ENCODE assay signal across 30 cellular contexts in genomic region chr6:34961574-34961973, GRCh38.
DNase-seq lines count a peak whose midpoint lies in the region; ATAC-seq, FAIRE-seq and TF ChIP-seq lines count a peak whose summit lies in the region.
"Had no signal": no experiment of that assay in that cellular context is flagged by ENCODE, and none has a peak within 500 bp of the region (broad histone marks: within the 10 kb centered on the region; RNA-seq: fewer than 3 reads in every experiment).

No MANE protein-coding gene starts in this region.

- H3K4me1 ChIP-seq in OCI-LY3 (ENCODE audit: low read length), result peaks cover 14% of the 10 kb centered on the region
- H3K4me1 ChIP-seq in lung (ENCODE audit: control insufficient read depth in 2 of 2, insufficient read depth in 2 of 2, low read length in 2 of 2), result peaks cover 8 to 36% of the 10 kb centered on the region in 2 donors
- H3K4me1 ChIP-seq in skeletal muscle tissue (ENCODE audit: control insufficient read depth in 3 of 3, insufficient read depth in 3 of 3, low read length in 3 of 3), result peaks cover 13 to 24% (median 20%) of the 10 kb centered on the region in 3 donors
- no peaks in the 10 kb centered on the region for H3K4me1 ChIP-seq in small intestine (ENCODE audit: control insufficient read depth in 2 of 2, insufficient read depth in 1 of 2, low read depth in 1 of 2, low read length in 1 of 2)

- H3K27ac Mint-ChIP-seq in CD4-positive, alpha-beta T cell, result peak overlapping the region; percentile 35
- H3K27ac Mint-ChIP-seq: activated naive CD4-positive, alpha-beta T cell treated with anti-CD3 and anti-CD28 coated beads for 36 hours; IgD-negative memory B cell; stimulated activated memory B cell treated with anti-CD40 and anti-IgM and Interleukin-4, amounts not matched to agents 10 μg/mL and 1 μg/mL and 100 μg/mL, for 72 hours had no signal

- peaks cover 5% of the 10 kb centered on the region for H3K4me1 Mint-ChIP-seq in CD4-positive, alpha-beta T cell (ENCODE audit: low read depth)

- H2AFZ ChIP-seq in OCI-LY3 (ENCODE audit: low read depth, low read length), result no peak overlapping the region

- H3K9me3 Mint-ChIP-seq in CD4-positive, alpha-beta T cell, result no peaks in the 10 kb centered on the region
- H3K9me3 Mint-ChIP-seq: activated naive CD4-positive, alpha-beta T cell treated with anti-CD3 and anti-CD28 coated beads for 36 hours; CD14-positive monocyte; IgD-negative memory B cell; memory B cell; stimulated activated memory B cell treated with anti-CD40 and anti-IgM and Interleukin-4, amounts not matched to agents 10 μg/mL and 1 μg/mL and 100 μg/mL, for 72 hours had no signal

- H3K36me3 ChIP-seq in OCI-LY3 (replicated peaks; ENCODE audit: low read depth, low read length) (no peaks in the 10 kb centered on the region), lung (ENCODE audit: control insufficient read depth in 2 of 2, insufficient read depth in 2 of 2, low read length in 2 of 2) (no peaks in the 10 kb centered on the region), skeletal muscle tissue (ENCODE audit: control insufficient read depth in 3 of 3, insufficient read depth in 3 of 3, low read length in 3 of 3) (no peaks in the 10 kb centered on the region), small intestine (ENCODE audit: control insufficient read depth in 2 of 2, insufficient read depth in 2 of 2, low read length in 2 of 2) (no peaks in the 10 kb centered on the region)

- H3K4me3 Mint-ChIP-seq in CD4-positive, alpha-beta T cell, result no peak overlapping the region
- H3K4me3 Mint-ChIP-seq: activated naive CD4-positive, alpha-beta T cell treated with anti-CD3 and anti-CD28 coated beads for 36 hours; CD14-positive monocyte; IgD-negative memory B cell; memory B cell; stimulated activated memory B cell treated with anti-CD40 and anti-IgM and Interleukin-4, amounts not matched to agents 10 μg/mL and 1 μg/mL and 100 μg/mL, for 72 hours had no signal

- ATAC-seq in CD4-positive, alpha-beta T cell (ENCODE audit: poor library complexity), result no peak
- ATAC-seq in lung (ENCODE audit: insufficient read depth, low FRiP score), result no peak
- ATAC-seq: stimulated activated memory B cell treated with anti-CD40 and anti-IgM and Interleukin-4, amounts not matched to agents 10 μg/mL and 1 μg/mL and 100 μg/mL, for 72 hours had no signal

- peak overlapping the region; percentile 20 for H3K4me3 ChIP-seq in OCI-LY3 (ENCODE audit: low read length)
- no peak overlapping the region for H3K4me3 ChIP-seq in lung
- no peak overlapping the region for H3K4me3 ChIP-seq in skeletal muscle tissue (ENCODE audit: low read length in 3 of 3)
- no peak overlapping the region for H3K4me3 ChIP-seq in small intestine (ENCODE audit: low read depth in 1 of 2, low read length in 2 of 2)
- H3K4me3 ChIP-seq: testis had no signal

- H3K27ac ChIP-seq in CD4-positive, alpha-beta T cell (ENCODE audit: low read depth, low read length), result no peak overlapping the region
- H3K27ac ChIP-seq in OCI-LY3 (ENCODE audit: low read length) (peak overlapping the region; percentile 19; the same call in 1 of the 2 replicates), lung (ENCODE audit: low read depth in 1 of 2, low read length in 1 of 2) (peak overlapping the region; percentile 5 to 38), skeletal muscle tissue (ENCODE audit: low read depth, low read length) (peak overlapping the region; percentile 42), small intestine (ENCODE audit: low read depth in 1 of 2, low read length in 1 of 2) (no peak overlapping the region)
- H3K27ac ChIP-seq: epithelial cell of prostate had no signal

- H3K27me3 Mint-ChIP-seq in CD4-positive, alpha-beta T cell, result no peaks in the 10 kb centered on the region
- H3K27me3 Mint-ChIP-seq: IgD-negative memory B cell; memory B cell; stimulated activated memory B cell treated with anti-CD40 and anti-IgM and Interleukin-4, amounts not matched to agents 10 μg/mL and 1 μg/mL and 100 μg/mL, for 72 hours had no signal

- no peaks in the 10 kb centered on the region for H3K27me3 ChIP-seq in CD4-positive, alpha-beta T cell (ENCODE audit: control insufficient read depth, insufficient read depth, low read length)
- H3K27me3 ChIP-seq in OCI-LY3 (ENCODE audit: low read depth, low read length) (no peaks in the 10 kb centered on the region), lung (ENCODE audit: control insufficient read depth, insufficient read depth) (no peaks in the 10 kb centered on the region), skeletal muscle tissue (ENCODE audit: control insufficient read depth in 3 of 3, insufficient read depth in 3 of 3, low read length in 3 of 3) (no peaks in the 10 kb centered on the region), small intestine (ENCODE audit: control insufficient read depth in 2 of 2, insufficient read depth in 2 of 2, low read length in 2 of 2) (no peaks in the 10 kb centered on the region)
- H3K27me3 ChIP-seq: testis had no signal

- WGBS in lung, 2 donors, result 75 to 84% methylated on average over 7 of the region's 7 CpGs
- WGBS in small intestine, 3 donors, result 88 to 96% (median 90%) methylated on average over 7 of the region's 7 CpGs

- H3K9ac ChIP-seq in OCI-LY3 (ENCODE audit: low read length) (0 out of 2 replicates have a peak overlapping the region, but pooled peaks have one; percentile 10), skeletal muscle tissue (ENCODE audit: low read depth in 1 of 3, low read length in 3 of 3) (no peak overlapping the region)

- H3K4me2 ChIP-seq in OCI-LY3 (ENCODE audit: low read length), result peak overlapping the region; percentile 59

- DNase-seq in CD4-positive, alpha-beta T cell, result no peak
- no peak for DNase-seq in lung (ENCODE audit: low spot score)
- DNase-seq in stimulated activated CD4-positive, alpha-beta T cell treated with anti-CD3 and anti-CD28 coated beads, Interleukin-2, amount 100 ng/mL, for 48 hours, result no peak
- DNase-seq in small intestine, result no peak
- no peak for DNase-seq in GM20000 (ENCODE audit: low spot score)
- no peak for DNase-seq in HEK293T (ENCODE audit: extremely low spot score)
- DNase-seq: activated CD4-positive, CD25-positive, alpha-beta regulatory T cell; activated naive CD4-positive, alpha-beta T cell treated with anti-CD3 and anti-CD28 coated beads for 36 hours; amygdala; effector CD4-positive, alpha-beta T cell; islet precursor cell; NCI-H1092 treated with DMSO at 0.1 percent for 48 hours; NCI-H1930; NCI-H526 treated with DMSO at 0.1 percent for 48 hours; nucleus accumbens; stimulated activated CD4-positive, alpha-beta T cell treated with anti-CD3 and anti-CD28 coated beads, Interleukin-12 subunit alpha, Interleukin-12 subunit beta, amount 100 ng/mL, for 4 hours; stimulated activated CD4-positive, alpha-beta T cell treated with anti-CD3 and anti-CD28 coated beads, Interleukin-4, amount 100 ng/mL, for 24 hours; SW 1271; T-helper 9 cell; testis had no signal

- intact Hi-C loops in CD4-positive, alpha-beta T cell (cut with DNase I, micrococcal nuclease), result no loop called here

- CTCF ChIA-PET in CD4-positive, alpha-beta T cell (lab: Charles Lee), result no interaction called here
- CTCF ChIA-PET in HEK293T (lab: Yijun Ruan, JAX), result interaction anchor here (0.7 kb wide), 1 partner anchor 68 kb away, joined by 3 read pairs; no protein-coding TSS in a partner anchor

- peaks cover under 1% of the 10 kb centered on the region for H3K36me3 Mint-ChIP-seq in CD4-positive, alpha-beta T cell (ENCODE audit: low read depth)

- no peak for FAIRE-seq in small intestine (lab: Jason Lieb, UNC)
- FAIRE-seq: D721Med, GM12892, RCC 7860 had no signal

- H3K9me3 ChIP-seq in CD4-positive, alpha-beta T cell (ENCODE audit: control insufficient read depth, low read length), result no peaks in the 10 kb centered on the region
- H3K9me3 ChIP-seq in OCI-LY3 (ENCODE audit: insufficient read depth, low read length) (no peaks in the 10 kb centered on the region), lung (ENCODE audit: control insufficient read depth in 2 of 2, insufficient read depth in 1 of 2, low read length in 1 of 2) (no peaks in the 10 kb centered on the region), skeletal muscle tissue (ENCODE audit: control insufficient read depth in 3 of 3, low read length in 3 of 3) (no peaks in the 10 kb centered on the region), small intestine (ENCODE audit: control insufficient read depth, low read depth) (no peaks in the 10 kb centered on the region)
- H3K9me3 ChIP-seq: testis had no signal

- H3K79me2 ChIP-seq in OCI-LY3 (ENCODE audit: low read length), result no peaks in the 10 kb centered on the region

- no peak for TF ChIP-seq CTCF in CD4-positive, alpha-beta T cell (IDR thresholded peaks at IDR 0.05)
- TF ChIP-seq CTCF in OCI-LY3 (IDR thresholded peaks at IDR 0.05; ENCODE audit: low read depth, low read length) (no peak), lung (IDR thresholded peaks at IDR 0.05; ENCODE audit: control extremely low read depth, extremely low read depth) (no peak), GM20000 (IDR thresholded peaks at IDR 0.05; ENCODE audit: extremely low read depth, missing control alignments) (no peak)

- no peaks in the 10 kb centered on the region for H4K20me1 ChIP-seq in OCI-LY3 (ENCODE audit: insufficient read depth, low read length)

- POLR2A ChIA-PET in CD4-positive, alpha-beta T cell (lab: Charles Lee), result interaction anchor here (1.3 kb wide), 1 partner anchor 73 kb away, joined by 3 read pairs; the partner anchor contains the start of gene TAF11
- POLR2A ChIA-PET in HEK293T (lab: Yijun Ruan, JAX), result interaction anchor here (1.7 kb wide), 1 partner anchor 74 kb away, joined by 6 read pairs; the partner anchor contains the start of gene TAF11

TF ChIP-seq in HEK293T, 16 proteins besides CTCF, POLR2A, EP300 and RAD21:
- TF ChIP-seq NFRKB (IDR thresholded peaks at IDR 0.05) (no peak), BHLHE40 (IDR thresholded peaks at IDR 0.05; ENCODE audit: borderline replicate concordance) (no peak), ZNF384 (IDR thresholded peaks at IDR 0.05) (no peak), LEF1 (IDR thresholded peaks at IDR 0.05; ENCODE audit: borderline replicate concordance) (no peak), L3MBTL2 (conservative IDR thresholded peaks at IDR 0.05) (no peak), ELF4 (IDR thresholded peaks at IDR 0.05) (no peak), SP1 (IDR thresholded peaks at IDR 0.05) (no peak), CTBP1 (IDR thresholded peaks at IDR 0.05; ENCODE audit: borderline replicate concordance) (no peak), FOXK2 (IDR thresholded peaks at IDR 0.05) (no peak)

Comparison
In these comparisons a context has a peak if more than half of its experiments do, and no peak if none do; other contexts are left out.
1. H3K27ac ChIP-seq: peak in OCI-LY3 (single experiment), lung (2 of 2) and skeletal muscle tissue (single experiment); none in CD4-positive, alpha-beta T cell (single experiment) and small intestine (0 of 2).